In the genomic region with DNA sequence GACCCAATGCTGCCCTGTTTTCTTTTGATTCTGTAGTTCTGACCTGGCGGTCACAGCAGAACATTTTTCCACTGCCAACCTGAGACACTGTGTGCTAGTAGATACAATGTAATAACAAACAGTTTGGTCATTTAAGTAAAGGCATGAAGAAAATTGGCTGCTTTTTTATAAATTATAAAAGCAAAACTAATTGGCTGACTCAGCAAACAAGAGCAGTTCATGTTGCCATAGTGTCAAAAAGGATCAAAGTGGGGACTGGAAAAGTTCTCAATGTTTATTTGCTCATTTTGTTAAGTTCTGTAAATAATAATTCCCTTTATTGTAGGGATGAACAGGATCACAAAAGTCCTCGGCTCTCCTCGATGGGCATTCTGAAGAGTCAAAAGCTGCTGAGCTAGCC, we compare ENCODE assay signal across 4 cellular contexts.
A peak's percentile ranks its signal among the peaks of the same experiment; 100 is the strongest.
TF ChIP-seq lines count a peak whose summit lies in the region.

No MANE protein-coding gene starts in this region.

TF ChIP-seq in A549, 52 proteins besides CTCF, POLR2A, EP300 and RAD21:
- TF ChIP-seq MAFK (IDR thresholded peaks at IDR 0.05; ENCODE audit: partially characterized antibody) (peak; percentile 74), CHD2 (IDR thresholded peaks at IDR 0.05; ENCODE audit: low read length, partially characterized antibody) (no peak)

TF ChIP-seq in IMR-90, 13 proteins besides CTCF, POLR2A, EP300 and RAD21:
- TF ChIP-seq RFX5 (IDR thresholded peaks at IDR 0.05; ENCODE audit: low read depth, low read length) (no peak), MXI1 (IDR thresholded peaks at IDR 0.05; ENCODE audit: borderline replicate concordance, low read depth, low read length) (no peak), MAFK (IDR thresholded peaks at IDR 0.05; ENCODE audit: low read depth, low read length) (peak; percentile 93), RCOR1 (IDR thresholded peaks at IDR 0.05; ENCODE audit: insufficient replicate concordance, low read length) (no peak)

TF ChIP-seq in H1, 55 proteins besides CTCF, POLR2A, EP300 and RAD21:
- TF ChIP-seq MAX (IDR thresholded peaks at IDR 0.05) (no peak), MAFK (IDR thresholded peaks at IDR 0.05; ENCODE audit: low read depth, low read length) (peak; percentile 81; the same call in 1 of the 2 replicates)

TF ChIP-seq in HepG2, 621 proteins besides CTCF, POLR2A, EP300 and RAD21:
- peak; percentile 96 to 99 for TF ChIP-seq MAFK (conservative IDR thresholded peaks at IDR 0.05 in 1 of 2, IDR thresholded peaks at IDR 0.05 in 1 of 2; ENCODE audit: low read length in 2 of 2)
- TF ChIP-seq, protein P1, sequence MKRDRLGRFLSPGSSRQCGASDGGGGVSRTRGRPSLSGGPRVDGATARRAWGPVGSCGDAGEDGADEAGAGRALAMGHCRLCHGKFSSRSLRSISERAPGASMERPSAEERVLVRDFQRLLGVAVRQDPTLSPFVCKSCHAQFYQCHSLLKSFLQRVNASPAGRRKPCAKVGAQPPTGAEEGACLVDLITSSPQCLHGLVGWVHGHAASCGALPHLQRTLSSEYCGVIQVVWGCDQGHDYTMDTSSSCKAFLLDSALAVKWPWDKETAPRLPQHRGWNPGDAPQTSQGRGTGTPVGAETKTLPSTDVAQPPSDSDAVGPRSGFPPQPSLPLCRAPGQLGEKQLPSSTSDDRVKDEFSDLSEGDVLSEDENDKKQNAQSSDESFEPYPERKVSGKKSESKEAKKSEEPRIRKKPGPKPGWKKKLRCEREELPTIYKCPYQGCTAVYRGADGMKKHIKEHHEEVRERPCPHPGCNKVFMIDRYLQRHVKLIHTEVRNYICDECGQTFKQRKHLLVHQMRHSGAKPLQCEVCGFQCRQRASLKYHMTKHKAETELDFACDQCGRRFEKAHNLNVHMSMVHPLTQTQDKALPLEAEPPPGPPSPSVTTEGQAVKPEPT (CRISPR knock-in tag; IDR thresholded peaks at IDR 0.05; ENCODE audit: low read depth) = no peak
- peak; percentile 98 for TF ChIP-seq MAFF (IDR thresholded peaks at IDR 0.05; ENCODE audit: low read depth, low read length)
